12 cellular contexts compared by ENCODE assay signal in the genomic region with DNA sequence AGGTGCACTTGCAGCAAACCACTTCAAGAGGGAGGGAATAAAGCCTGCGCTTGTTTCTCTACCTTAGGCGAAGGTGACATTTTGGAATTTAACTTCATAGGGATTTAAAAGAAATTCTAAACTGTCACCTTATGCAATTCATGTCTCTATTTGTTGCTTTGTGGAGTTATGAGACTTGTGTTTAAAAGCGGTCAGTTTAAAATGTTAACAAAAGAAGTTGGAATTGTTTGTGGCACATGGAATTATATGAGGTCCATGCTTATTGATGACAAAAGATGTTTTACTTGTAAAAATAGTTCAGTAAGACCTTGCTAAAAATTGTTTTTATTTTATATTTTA. TPM values are rescaled to one million over a fixed set of nuclear protein-coding genes. Genes with fewer than 3 reads are reported as not detected.
DNase-seq lines count a peak whose midpoint lies in the region; ATAC-seq, FAIRE-seq and TF ChIP-seq lines count a peak whose summit lies in the region.
"Had no signal": no experiment of that assay in that cellular context is flagged by ENCODE, and none has a peak within 500 bp of the region (broad histone marks: within the 10 kb centered on the region; RNA-seq: fewer than 3 reads in every experiment).

No MANE protein-coding gene starts in this region.

- no peak for ATAC-seq in HG03520 (IDR thresholded peaks at IDR 0.05; ENCODE audit: unreplicated experiment)

- no peak for TF ChIP-seq POLR2A in endothelial cell of umbilical vein (IDR thresholded peaks at IDR 0.05; ENCODE audit: low read depth, low read length)

- H2BK5ac ChIP-seq in mesendoderm (ENCODE audit: low read length) = no peak overlapping the region

- H3K4ac ChIP-seq in mesendoderm (ENCODE audit: low read depth, low read length) = no peak overlapping the region

- H3K27ac ChIP-seq in CD4-positive, alpha-beta memory T cell (ENCODE audit: low read depth, low read length) = no peak overlapping the region
- H3K27ac ChIP-seq in OCI-LY1 (ENCODE audit: low read depth, low read length, poor library complexity, severe bottlenecking) (no peak overlapping the region), endothelial cell of umbilical vein (ENCODE audit: insufficient read depth, low read depth, low read length) (no peak overlapping the region), parathyroid adenoma (no peak overlapping the region), mesendoderm (ENCODE audit: low read depth, low read length) (no peak overlapping the region)
- H3K27ac ChIP-seq: dorsolateral prefrontal cortex, thyroid gland had no signal

- dilution Hi-C loops in endothelial cell of umbilical vein (cut with MboI; ENCODE audit: extremely low pct_ligation_motif_present, low sequenced_read_pairs) = no loop called here

- no peaks in the 10 kb centered on the region for H3K9me2 ChIP-seq in OCI-LY1 (ENCODE audit: low read depth, low read length)

- H3K9me3 Mint-ChIP-seq in CD4-positive, alpha-beta memory T cell = peaks cover 0 to 4% (median 0%) of the 10 kb centered on the region in 8 donors

- no peaks in the 10 kb centered on the region for H3K36me3 Mint-ChIP-seq in CD4-positive, alpha-beta memory T cell

- no peak overlapping the region for H4K8ac ChIP-seq in mesendoderm (ENCODE audit: low read depth, low read length)

- peak overlapping the region in 1 of 7 donors; percentile 1 for H3K27ac Mint-ChIP-seq in CD4-positive, alpha-beta memory T cell

- no peak for TF ChIP-seq CTCF in OCI-LY1 (IDR thresholded peaks at IDR 0.05; ENCODE audit: low read length)
- TF ChIP-seq CTCF in endothelial cell of umbilical vein (IDR thresholded peaks at IDR 0.05; ENCODE audit: extremely low read depth in 1 of 2, insufficient read depth in 1 of 2, low read depth in 1 of 2, low read length in 2 of 2) = no peak
- no peak for TF ChIP-seq CTCF in parathyroid adenoma (IDR thresholded peaks at IDR 0.05)

- no peaks in the 10 kb centered on the region for H3K9me3 ChIP-seq in CD4-positive, alpha-beta memory T cell (ENCODE audit: control insufficient read depth in 1 of 2, low read length in 2 of 2)
- H3K9me3 ChIP-seq in OCI-LY1 (ENCODE audit: low read length) (no peaks in the 10 kb centered on the region), endothelial cell of umbilical vein (replicated peaks; ENCODE audit: control insufficient read depth, insufficient read depth, low read length) (no peaks in the 10 kb centered on the region), parathyroid adenoma (ENCODE audit: control insufficient read depth, low read length) (no peaks in the 10 kb centered on the region)
- H3K9me3 ChIP-seq: thyroid gland had no signal

- H3K79me2 ChIP-seq in OCI-LY1 (ENCODE audit: insufficient read depth, low read length) (no peaks in the 10 kb centered on the region), endothelial cell of umbilical vein (ENCODE audit: control insufficient read depth, insufficient read depth, low read length) (no peaks in the 10 kb centered on the region), parathyroid adenoma (no peaks in the 10 kb centered on the region), mesendoderm (ENCODE audit: control insufficient read depth, insufficient read depth, low read length) (no peaks in the 10 kb centered on the region)

- H3F3A ChIP-seq in OCI-LY1 (ENCODE audit: insufficient read depth, low read length) = no peaks in the 10 kb centered on the region

- H3K4me1 ChIP-seq in CD4-positive, alpha-beta memory T cell (ENCODE audit: insufficient read depth, low read length) = peaks cover 37% of the 10 kb centered on the region
- H3K4me1 ChIP-seq in OCI-LY1 (ENCODE audit: insufficient read depth, low read length, severe bottlenecking) = peaks cover 7% of the 10 kb centered on the region
- H3K4me1 ChIP-seq in endothelial cell of umbilical vein (ENCODE audit: control insufficient read depth, extremely low read depth, insufficient read depth, low read length) = peaks cover 16% of the 10 kb centered on the region
- no peaks in the 10 kb centered on the region for H3K4me1 ChIP-seq in parathyroid adenoma
- peaks cover 7% of the 10 kb centered on the region for H3K4me1 ChIP-seq in mesendoderm (ENCODE audit: control insufficient read depth, low read depth, low read length)

- no TSS peak for BruUV-seq in endothelial cell of umbilical vein (replicated peaks; lab: Mats Ljungman, UMichigan)

- peaks cover 55% of the 10 kb centered on the region for H3K27me3 ChIP-seq in CD4-positive, alpha-beta memory T cell (ENCODE audit: insufficient read depth, low read length)
- H3K27me3 ChIP-seq in OCI-LY1 (ENCODE audit: insufficient read depth, low read length) (no peaks in the 10 kb centered on the region), endothelial cell of umbilical vein (ENCODE audit: control insufficient read depth in 2 of 2, insufficient read depth in 2 of 2, low read length in 2 of 2) (peaks cover 0 to 76% of the 10 kb centered on the region in 2 experiments), parathyroid adenoma (ENCODE audit: control insufficient read depth, insufficient read depth, low read length) (peaks cover 35% of the 10 kb centered on the region), mesendoderm (ENCODE audit: insufficient read depth, low read length, poor library complexity) (peaks cover 17% of the 10 kb centered on the region)

- no peak overlapping the region for H2BK15ac ChIP-seq in mesendoderm (replicated peaks; ENCODE audit: low read depth)

- H3K4me2 ChIP-seq in OCI-LY1 (ENCODE audit: low read length) = peak overlapping the region; percentile 48; the same call in 1 of the 2 replicates
- H3K4me2 ChIP-seq in endothelial cell of umbilical vein (ENCODE audit: insufficient read depth, low read length) = peak overlapping the region; percentile 83
- H3K4me2 ChIP-seq in parathyroid adenoma (ENCODE audit: low read length) = peak overlapping the region; percentile 9
- H3K4me2 ChIP-seq in mesendoderm (ENCODE audit: low read length) = no peak overlapping the region

- H3K4me3 Mint-ChIP-seq in CD4-positive, alpha-beta memory T cell = peak overlapping the region in 5 of 8 donors; percentile 71 to 89 (median 75)

- H3K79me1 ChIP-seq in mesendoderm (ENCODE audit: low read length) = no peaks in the 10 kb centered on the region

- H3K56ac ChIP-seq in mesendoderm (ENCODE audit: low read length) = no peak overlapping the region

- no peak overlapping the region for H4K5ac ChIP-seq in mesendoderm (ENCODE audit: low read length)

- intact Hi-C loops in CD4-positive, alpha-beta memory T cell (cut with micrococcal nuclease) = no loop called here
- intact Hi-C loops in endothelial cell of umbilical vein (cut with micrococcal nuclease) = loop anchor here (2.0 to 10.0 kb wide), 3 partner anchors 184 to 234 kb away; no protein-coding TSS in a partner anchor

- peaks cover 12 to 38% (median 22%) of the 10 kb centered on the region in 4 donors for H3K4me1 Mint-ChIP-seq in CD4-positive, alpha-beta memory T cell

- H3K18ac ChIP-seq in mesendoderm (ENCODE audit: low read length) = no peak overlapping the region

- no CpG with 5 or more reads among the region's 3 CpGs for WGBS in mesendoderm (ENCODE audit: extremely low coverage, insufficient coverage, low lambda C conversion rate)

- FAIRE-seq in endothelial cell of umbilical vein (lab: Jason Lieb, UNC) (no peak), frontal cortex (lab: Jason Lieb, UNC) (no peak)

- H3K36me3 ChIP-seq in CD4-positive, alpha-beta memory T cell (ENCODE audit: insufficient read depth, low read length) = no peaks in the 10 kb centered on the region
- H3K36me3 ChIP-seq in OCI-LY1 (ENCODE audit: insufficient read depth, low read length) = no peaks in the 10 kb centered on the region
- H3K36me3 ChIP-seq in endothelial cell of umbilical vein (ENCODE audit: control insufficient read depth in 2 of 2, extremely low read depth in 1 of 2, insufficient read depth in 2 of 2, low read length in 2 of 2) = no peaks in the 10 kb centered on the region
- H3K36me3 ChIP-seq in parathyroid adenoma (ENCODE audit: control insufficient read depth, insufficient read depth, low read length) = no peaks in the 10 kb centered on the region
- no peaks in the 10 kb centered on the region for H3K36me3 ChIP-seq in mesendoderm (ENCODE audit: control insufficient read depth, insufficient read depth, low read length)
- H3K36me3 ChIP-seq: thyroid gland had no signal

- H4K20me1 ChIP-seq in OCI-LY1 (ENCODE audit: insufficient read depth, low read length) = no peaks in the 10 kb centered on the region
- H4K20me1 ChIP-seq in endothelial cell of umbilical vein (replicated peaks; ENCODE audit: control insufficient read depth, extremely low read depth, insufficient read depth, low read length) = no peaks in the 10 kb centered on the region

- H3K9ac ChIP-seq in OCI-LY1 (ENCODE audit: low read length) (no peak overlapping the region), endothelial cell of umbilical vein (replicated peaks; ENCODE audit: extremely low read depth, insufficient read depth, low read length) (no peak overlapping the region), parathyroid adenoma (no peak overlapping the region), mesendoderm (ENCODE audit: low read length) (no peak overlapping the region)

- peaks cover 44 to 54% of the 10 kb centered on the region in 2 donors for H3K27me3 Mint-ChIP-seq in CD4-positive, alpha-beta memory T cell

- no peak overlapping the region for H2AFZ ChIP-seq in OCI-LY1 (ENCODE audit: low read length)
- H2AFZ ChIP-seq in endothelial cell of umbilical vein (ENCODE audit: low read depth, low read length) = no peak overlapping the region
- no peak overlapping the region for H2AFZ ChIP-seq in parathyroid adenoma

- H2AK5ac ChIP-seq in mesendoderm (ENCODE audit: low read length) = no peak overlapping the region

- DNase-seq in CD4-positive, alpha-beta memory T cell = no peak
- DNase-seq in endothelial cell of umbilical vein (ENCODE audit: low read depth, low spot score) (no peak), mesendoderm (no peak), frontal cortex (ENCODE audit: low spot score in 2 of 2) (no peak), COLO668 (lab: John Stamatoyannopoulos, UW; ENCODE audit: unreplicated experiment) (no peak)
- DNase-seq: dorsolateral prefrontal cortex, NCI-H1930, SIG-M5, thyroid gland had no signal

- H3K23ac ChIP-seq in mesendoderm (ENCODE audit: low read length) = no peak overlapping the region

- POLR2A ChIA-PET in CD4-positive, alpha-beta memory T cell (lab: Charles Lee; ENCODE audit: partially characterized antibody) = no interaction called here
- POLR2A ChIA-PET in endothelial cell of umbilical vein (lab: Charles Lee) = no interaction called here

- CTCF ChIA-PET in CD4-positive, alpha-beta memory T cell (lab: Charles Lee; ENCODE audit: partially characterized antibody) = no interaction called here
- CTCF ChIA-PET in endothelial cell of umbilical vein (lab: Charles Lee) = interaction anchor here (1.0 to 3.4 kb wide), 3 partner anchors 15 to 358 kb away, joined by 3 to 16 read pairs (median 5); no protein-coding TSS in a partner anchor

- no peaks in the 10 kb centered on the region for H3K9me1 ChIP-seq in endothelial cell of umbilical vein (replicated peaks; ENCODE audit: control insufficient read depth, extremely low read depth, insufficient read depth, low read length)

- no peak overlapping the region for H3K4me3 ChIP-seq in CD4-positive, alpha-beta memory T cell (ENCODE audit: low read length in 2 of 2)
- H3K4me3 ChIP-seq in OCI-LY1 (ENCODE audit: low read depth, low read length, poor library complexity, severe bottlenecking) (peak overlapping the region; percentile 42), endothelial cell of umbilical vein (replicated peaks in 1 of 3; ENCODE audit: insufficient read depth in 1 of 3, low read depth in 1 of 3, low read length in 3 of 3) (peak overlapping the region in 2 of 3 experiments; percentile 59 to 66), parathyroid adenoma (ENCODE audit: low read depth, low read length) (peak overlapping the region; percentile 18), mesendoderm (ENCODE audit: low read length) (no peak overlapping the region)

- no peak overlapping the region for H2BK120ac ChIP-seq in mesendoderm (ENCODE audit: low read depth, low read length)

RNA-seq across cellular contexts. Expression of gene NR5A2, which starts 15.8 kb away (rescaled TPM):
- total RNA-seq in CD4-positive, alpha-beta memory T cell = not detected
- not detected for polyA plus RNA-seq in CD4-positive, alpha-beta memory T cell
- total RNA-seq in endothelial cell of umbilical vein (10.6 and 12.1 TPM in 2 replicates), frontal cortex (under 0.01 TPM)
- 2.7 and 3.4 TPM in 2 replicates for polyA plus RNA-seq in endothelial cell of umbilical vein
- polyA plus RNA-seq in endothelial cell of umbilical vein (2011; cell fraction: cytosol; rRNA removed) = 3.8 and 4.5 TPM in 2 replicates
- polyA plus RNA-seq in endothelial cell of umbilical vein (2011; cell fraction: nucleus; rRNA removed) = 6.9 and 10.0 TPM in 2 replicates
- 0.04 and 0.05 TPM in 2 replicates for polyA plus RNA-seq in endothelial cell of umbilical vein (2012)
- 12.4 and 14.7 TPM in 2 replicates for polyA minus RNA-seq in endothelial cell of umbilical vein
- not detected for polyA minus RNA-seq in endothelial cell of umbilical vein (2011; cell fraction: cytosol; rRNA and poly(A)+ RNA removed)
- polyA minus RNA-seq in endothelial cell of umbilical vein (2011; cell fraction: nucleus; rRNA and poly(A)+ RNA removed) = 19.0 and 34.1 TPM in 2 replicates
- polyA plus RNA-seq in mesendoderm (2013, experiment 1 of 2) = 6.5 TPM
- 6.7 TPM for polyA plus RNA-seq in mesendoderm (2013, experiment 2 of 2)

Comparison
In these comparisons a context has a peak if more than half of its experiments do, and no peak if none do; other contexts are left out.
1. H3K4me3 ChIP-seq: peak in OCI-LY1 (single experiment), endothelial cell of umbilical vein (2 of 3) and parathyroid adenoma (single experiment); none in CD4-positive, alpha-beta memory T cell (0 of 2) and mesendoderm (single experiment).
2. RNA of gene NR5A2, which starts 15.8 kb away (total RNA-seq): 10.6 to 12.1 TPM in endothelial cell of umbilical vein; not detected in CD4-positive, alpha-beta memory T cell and under 0.01 TPM in frontal cortex (single experiment); every median in the first group is over 10 times any median in the second.